ENCODE assay signal across 9 cellular contexts in the genomic region with DNA sequence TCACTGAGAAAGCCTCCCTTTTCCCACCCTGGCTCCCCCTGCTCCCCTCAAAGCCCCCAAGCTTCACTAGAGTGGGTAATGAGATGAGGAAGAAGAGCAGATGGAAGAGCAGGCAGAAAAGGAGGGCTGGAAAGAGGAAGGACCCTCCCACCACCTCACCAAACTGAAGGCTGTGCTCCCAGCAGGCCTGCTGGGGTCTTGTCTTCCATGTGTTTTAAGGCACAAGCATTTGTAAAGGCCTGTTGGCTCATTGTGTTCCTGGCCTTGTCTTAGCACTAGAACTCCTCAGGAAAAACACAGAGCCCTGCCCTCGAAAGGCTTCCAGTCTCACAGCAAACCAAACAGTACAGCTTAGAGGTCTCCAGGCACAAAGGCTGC. TPM values are rescaled to one million over a fixed set of nuclear protein-coding genes. Genes with fewer than 3 reads are reported as not detected.
A peak's percentile ranks its signal among the peaks of the same experiment; 100 is the strongest.
DNase-seq lines count a peak whose midpoint lies in the region; ATAC-seq and TF ChIP-seq lines count a peak whose summit lies in the region.
"Had no signal": no experiment of that assay in that cellular context is flagged by ENCODE, and none has a peak within 500 bp of the region (broad histone marks: within the 10 kb centered on the region; RNA-seq: fewer than 3 reads in every experiment).

No MANE protein-coding gene starts in this region.

- in situ Hi-C loops in IMR-90 (cut with MboI; ENCODE audit: low sequenced_read_pairs) = loop anchor here (25.0 kb wide), 1 partner anchor 215 kb away; no protein-coding TSS in a partner anchor

- H4K91ac ChIP-seq in IMR-90 (ENCODE audit: insufficient read depth, low read depth, low read length) (peak overlapping the region; percentile 87), trophoblast cell (ENCODE audit: low read depth, low read length) (no peak overlapping the region)

- no peak for TF ChIP-seq POLR2A in IMR-90 (IDR thresholded peaks at IDR 0.05; ENCODE audit: low read depth, low read length)

- H2BK120ac ChIP-seq in IMR-90 (ENCODE audit: low read depth, low read length) (peak overlapping the region; percentile 92), trophoblast cell (ENCODE audit: insufficient read depth, low read length, poor library complexity) (no peak overlapping the region)

- no peaks in the 10 kb centered on the region for H3K9me3 ChIP-seq in AG04450 (ENCODE audit: control insufficient read depth, insufficient read depth, low read length)
- H3K9me3 ChIP-seq in IMR-90 (ENCODE audit: control insufficient read depth, insufficient read depth, low read length) = no peaks in the 10 kb centered on the region
- no peaks in the 10 kb centered on the region for H3K9me3 ChIP-seq in trophoblast cell (ENCODE audit: insufficient read depth, low read depth, low read length)

- peak overlapping the region; percentile 89 for H4K5ac ChIP-seq in IMR-90 (ENCODE audit: low read depth, low read length)

- intact Hi-C loops in IMR-90 (cut with micrococcal nuclease) = loop anchor here (5.0 kb wide), 1 partner anchor 65 kb away; no protein-coding TSS in a partner anchor

- peak overlapping the region; percentile 65 for H2BK15ac ChIP-seq in IMR-90 (ENCODE audit: low read depth, low read length)

- H3K36me3 Mint-ChIP-seq in brain = no peaks in the 10 kb centered on the region

- dilution Hi-C loops in IMR-90 (cut with HindIII; ENCODE audit: low sequenced_read_pairs, unreplicated experiment) = no loop called here

- no CpG with 5 or more reads among the region's 1 CpG for WGBS in IMR-90 (ENCODE audit: extremely low coverage in 2 of 2, insufficient read length in 1 of 2), 2 experiments
- WGBS in trophoblast cell (ENCODE audit: extremely low coverage, insufficient coverage, insufficient read length) = no CpG with 5 or more reads among the region's 1 CpG

- H3K4me2 ChIP-seq in IMR-90 (ENCODE audit: low read depth, low read length) (no peak overlapping the region), trophoblast cell (ENCODE audit: low read length) (no peak overlapping the region)

- H3K36me3 ChIP-seq in IMR-90 (ENCODE audit: control insufficient read depth, insufficient read depth, low read length) = no peaks in the 10 kb centered on the region
- H3K36me3 ChIP-seq in trophoblast cell (ENCODE audit: control insufficient read depth in 1 of 2, insufficient read depth in 2 of 2, low read length in 2 of 2) = no peaks in the 10 kb centered on the region

- POLR2A ChIA-PET in AG04450 (lab: Yijun Ruan, JAX) = interaction anchor here (0.5 kb wide), 1 partner anchor 232 kb away, joined by 3 read pairs; no protein-coding TSS in a partner anchor
- POLR2A ChIA-PET in IMR-90 (lab: Charles Lee; ENCODE audit: unreplicated experiment) = no interaction called here

- H2BK5ac ChIP-seq in IMR-90 (ENCODE audit: low read depth, low read length, poor library complexity, severe bottlenecking) (peak overlapping the region; percentile 72), trophoblast cell (ENCODE audit: low read depth, low read length, poor library complexity) (no peak overlapping the region)

- H3K79me1 ChIP-seq in IMR-90 (ENCODE audit: low read depth in 1 of 2, low read length in 2 of 2) = peaks cover 0 to 3% of the 10 kb centered on the region in 2 experiments; a peak in 1 of 4 replicates
- H3K79me1 ChIP-seq in trophoblast cell (ENCODE audit: low read length) = peaks cover 6% of the 10 kb centered on the region

- no TSS peak for BruUV-seq in IMR-90 (replicated peaks; lab: Mats Ljungman, UMichigan)

- H3K9me3 Mint-ChIP-seq in brain = peaks cover 0 to 3% (median 0%) of the 10 kb centered on the region in 5 experiments

- H3K23ac ChIP-seq in IMR-90 (ENCODE audit: low read depth, low read length) (peak overlapping the region; percentile 76), trophoblast cell (ENCODE audit: low read length) (no peak overlapping the region)

- TF ChIP-seq RAD21 in IMR-90 (IDR thresholded peaks at IDR 0.05; ENCODE audit: low read length) = no peak

- H3K27ac ChIP-seq in AG04450 (ENCODE audit: low read depth, low read length) = peak overlapping the region; percentile 47
- peak overlapping the region; percentile 72; the same call in 1 of the 2 replicates for H3K27ac ChIP-seq in IMR-90 (ENCODE audit: insufficient read depth, low read length)
- no peak overlapping the region for H3K27ac ChIP-seq in trophoblast cell (ENCODE audit: low read depth, low read length)

- DNase-seq in AG04450 (ENCODE audit: low read depth, low spot score) (no peak), IMR-90 (no peak), trophoblast cell (no peak), NCI-H1436 (lab: John Stamatoyannopoulos, UW) (no peak), hippocampal formation (lab: John Stamatoyannopoulos, UW) (no peak)
- DNase-seq: SHP77 had no signal

- H3K4me1 ChIP-seq in IMR-90 (ENCODE audit: control insufficient read depth, insufficient read depth, low read length) (peaks cover 43% of the 10 kb centered on the region), trophoblast cell (ENCODE audit: control insufficient read depth in 1 of 2, insufficient read depth in 2 of 2, low read length in 2 of 2) (peaks cover 10 to 19% of the 10 kb centered on the region in 2 experiments)

- H2AK9ac ChIP-seq in IMR-90 (replicated peaks; ENCODE audit: low read depth, low read length, poor library complexity) = peak overlapping the region; percentile 52

- peak overlapping the region; percentile 8 for H2BK20ac ChIP-seq in IMR-90 (ENCODE audit: low read depth, low read length)

- H3K14ac ChIP-seq in IMR-90 (replicated peaks; ENCODE audit: low read depth, low read length) (peak overlapping the region; percentile 74), trophoblast cell (ENCODE audit: low read length) (no peak overlapping the region)

- peak overlapping the region; percentile 27 for H3K4ac ChIP-seq in IMR-90 (ENCODE audit: low read depth, low read length)
- H3K4ac ChIP-seq in trophoblast cell (ENCODE audit: low read depth, low read length) = no peak overlapping the region

- H3K9ac ChIP-seq in IMR-90 (ENCODE audit: low read depth, low read length) = no peak overlapping the region
- H3K9ac ChIP-seq in trophoblast cell (ENCODE audit: low read length) = no peak overlapping the region

- no peak overlapping the region for H3K4me3 Mint-ChIP-seq in brain

- H3K18ac ChIP-seq in IMR-90 (ENCODE audit: low read depth, low read length) (peak overlapping the region; percentile 22), trophoblast cell (ENCODE audit: low read length) (no peak overlapping the region)

- H4K8ac ChIP-seq in IMR-90 (ENCODE audit: low read depth in 2 of 2, low read length in 2 of 2) = peak overlapping the region; percentile 0 to 83; a peak in 2 of 4 replicates
- no peak overlapping the region for H4K8ac ChIP-seq in trophoblast cell (ENCODE audit: low read depth, low read length)

- H2AFZ ChIP-seq in IMR-90 (replicated peaks; ENCODE audit: low read length, poor library complexity) (no peak overlapping the region), trophoblast cell (ENCODE audit: insufficient read depth, low read length, poor library complexity) (no peak overlapping the region)

- CTCF ChIA-PET in AG04450 (lab: Charles Lee) = interaction anchor here (1.6 kb wide), 1 partner anchor 578 kb away, joined by 4 read pairs; no protein-coding TSS in a partner anchor
- CTCF ChIA-PET in IMR-90 (lab: Yijun Ruan, JAX) = no interaction called here

- peak overlapping the region; percentile 94 for H2AK5ac ChIP-seq in IMR-90 (ENCODE audit: low read depth, low read length)
- no peak overlapping the region for H2AK5ac ChIP-seq in trophoblast cell (ENCODE audit: low read length)

- peaks cover 43% of the 10 kb centered on the region for H3K4me1 Mint-ChIP-seq in brain

- no peaks in the 10 kb centered on the region; the same call in 1 of the 2 replicates for H4K20me1 ChIP-seq in IMR-90 (ENCODE audit: insufficient read depth, low read length)

- H3K27me3 Mint-ChIP-seq in brain = no peaks in the 10 kb centered on the region

- peaks cover 39% of the 10 kb centered on the region for H3K9me1 ChIP-seq in IMR-90 (ENCODE audit: insufficient read depth, low read length)

- H3K27me3 ChIP-seq in AG04450 (ENCODE audit: control insufficient read depth, insufficient read depth, low read length) (no peaks in the 10 kb centered on the region), IMR-90 (ENCODE audit: control insufficient read depth, insufficient read depth, low read length) (no peaks in the 10 kb centered on the region), trophoblast cell (ENCODE audit: insufficient read depth, low read length) (no peaks in the 10 kb centered on the region)

- TF ChIP-seq CTCF in AG04450 (IDR thresholded peaks at IDR 0.05; ENCODE audit: low read depth, low read length) = no peak
- TF ChIP-seq CTCF in IMR-90 (conservative IDR thresholded peaks at IDR 0.05; ENCODE audit: low read depth, low read length) = no peak
- TF ChIP-seq CTCF in brain (conservative IDR thresholded peaks at IDR 0.05) = no peak

- H3K27ac Mint-ChIP-seq in brain = peak overlapping the region in 3 of 5 experiments; percentile 77 to 98 (median 86)

- peak overlapping the region; percentile 25 for H2BK12ac ChIP-seq in trophoblast cell (ENCODE audit: low read length)

- no peak for ATAC-seq in IMR-90 (ENCODE audit: low read depth)
- ATAC-seq in HG02884 (IDR thresholded peaks at IDR 0.05; ENCODE audit: unreplicated experiment) = no peak
- ATAC-seq in HG03457 (IDR thresholded peaks at IDR 0.05; ENCODE audit: unreplicated experiment) = no peak

- no peaks in the 10 kb centered on the region for H3K79me2 ChIP-seq in trophoblast cell (ENCODE audit: control insufficient read depth, insufficient read depth, low read length, poor library complexity)

- H3K4me3 ChIP-seq in AG04450 (ENCODE audit: low read depth, low read length) = no peak overlapping the region
- H3K4me3 ChIP-seq in IMR-90 (ENCODE audit: insufficient read depth, low read depth, low read length) = no peak overlapping the region
- H3K4me3 ChIP-seq in trophoblast cell (ENCODE audit: low read depth, low read length) = no peak overlapping the region

- H4K12ac ChIP-seq in trophoblast cell (ENCODE audit: low read depth, low read length) = no peak overlapping the region

- no peak overlapping the region for H3K56ac ChIP-seq in IMR-90 (ENCODE audit: extremely low read depth, insufficient read depth, low read length)

TF ChIP-seq in IMR-90, 13 proteins besides CTCF, POLR2A, EP300 and RAD21 (continues in another document):
- TF ChIP-seq SMC3 (IDR thresholded peaks at IDR 0.05; ENCODE audit: low read depth, low read length) = no peak
- TF ChIP-seq RCOR1 (IDR thresholded peaks at IDR 0.05; ENCODE audit: insufficient replicate concordance, low read length) = no peak
- no peak for TF ChIP-seq RFX5 (IDR thresholded peaks at IDR 0.05; ENCODE audit: low read depth, low read length)
- no peak for TF ChIP-seq NFE2L2 (IDR thresholded peaks at IDR 0.05; ENCODE audit: low read depth, low read length)
- no peak for TF ChIP-seq CEBPB (IDR thresholded peaks at IDR 0.05; ENCODE audit: low read depth, low read length)

RNA-seq across cellular contexts. Expression of a gene that starts 51.5 kb away (rescaled TPM):
- 82.2 and 94.0 TPM in 2 replicates for polyA plus RNA-seq in AG04450 (2011; rRNA removed)
- polyA minus RNA-seq in AG04450 (2011; rRNA and poly(A)+ RNA removed) = 30.5 and 49.9 TPM in 2 replicates
- total RNA-seq in IMR-90 (2012; rRNA removed) = 75.3 and 135 TPM in 2 replicates
- polyA plus RNA-seq in IMR-90 (2012; rRNA removed) = 70.5 and 84.4 TPM in 2 replicates
- polyA plus RNA-seq in IMR-90 (2012; cell fraction: cytosol; rRNA removed) = 21.2 and 21.9 TPM in 2 replicates
- 5.2 and 27.0 TPM in 2 replicates for polyA plus RNA-seq in IMR-90 (2012; cell fraction: nucleus; rRNA removed; ENCODE audit: low replicate concordance)
- polyA plus RNA-seq in brain (ENCODE audit: insufficient read depth, low read depth, low replicate concordance) = 94.4 TPM
- 92.6 and 96.4 TPM in 2 replicates for polyA plus RNA-seq in trophoblast cell (2013)
